In genomic region chr10:3901370-3901769, GRCh38 we compare ENCODE assay signal across 23 cellular contexts.
DNase-seq lines count a peak whose midpoint lies in the region; ATAC-seq lines count a peak whose summit lies in the region.
"Had no signal": no experiment of that assay in that cellular context is flagged by ENCODE, and none has a peak within 500 bp of the region (broad histone marks: within the 10 kb centered on the region; RNA-seq: fewer than 3 reads in every experiment).

No MANE protein-coding gene starts in this region.

- POLR2A ChIA-PET in CD8-positive, alpha-beta memory T cell (lab: Charles Lee): interaction anchor here (1.3 to 2.6 kb wide), 3 partner anchors 26 to 120 kb away, joined by 4 to 17 read pairs (median 6); partner anchors contain the start of gene KLF6
- POLR2A ChIA-PET in activated CD4-positive, alpha-beta memory T cell treated with anti-CD3 and anti-CD28 coated beads, Interleukin-2, amount 10 ng/mL, durations not matched to agents 7 days and 5 days (lab: Charles Lee): interaction anchor here (0.9 to 5.9 kb wide), 3 partner anchors 33 to 144 kb away, joined by 3 to 45 read pairs (median 3); partner anchors contain the start of gene KLF6

- H3K9me3 ChIP-seq in CD8-positive, alpha-beta memory T cell (ENCODE audit: low read length): no peaks in the 10 kb centered on the region
- H3K9me3 ChIP-seq: SJCRH30, upper lobe of right lung had no signal

- peaks cover 28% of the 10 kb centered on the region for H3K4me1 Mint-ChIP-seq in activated CD4-positive, alpha-beta T cell treated with anti-CD3 and anti-CD28 coated beads, Interleukin-2, amount 10 ng/mL, durations not matched to agents 24 days and 14 days
- H3K4me1 Mint-ChIP-seq in CD8-positive, alpha-beta memory T cell: peaks cover 20 to 31% (median 28%) of the 10 kb centered on the region in 3 donors
- peaks cover 32% of the 10 kb centered on the region for H3K4me1 Mint-ChIP-seq in activated CD4-positive, alpha-beta memory T cell treated with anti-CD3 and anti-CD28 coated beads, Interleukin-2, amount 10 ng/mL, durations not matched to agents 7 days and 5 days

- intact Hi-C loops in activated CD4-positive, alpha-beta T cell treated with anti-CD3 and anti-CD28 coated beads, Interleukin-2, amount 10 ng/mL, durations not matched to agents 24 days and 14 days (cut with micrococcal nuclease): no loop called here

- no peak for DNase-seq in activated CD4-positive, alpha-beta T cell treated with anti-CD3 and anti-CD28 coated beads, Interleukin-2, amount 10 ng/mL, durations not matched to agents 24 days and 14 days
- no peak for DNase-seq in activated CD4-positive, alpha-beta T cell treated with anti-CD3 and anti-CD28 coated beads for 4 hours
- no peak for DNase-seq in CD8-positive, alpha-beta memory T cell
- no peak for DNase-seq in activated CD4-positive, alpha-beta memory T cell treated with anti-CD3 and anti-CD28 coated beads, Interleukin-2, amount 10 ng/mL, durations not matched to agents 7 days and 5 days
- DNase-seq in glomerular visceral epithelial cell (ENCODE audit: extremely low spot score) (peak; percentile 34), AML-193 (lab: John Stamatoyannopoulos, UW) (no peak), AG20443 (ENCODE audit: low spot score) (no peak)
- DNase-seq: activated effector memory CD4-positive, alpha-beta T cell treated with Interleukin-2 at 50 U/mL for 16 hours; C1 segment of cervical spinal cord; cortex of kidney; heart left ventricle; left colon; mesendoderm; MG63; naive thymus-derived CD8-positive, alpha-beta T cell; NCI-H1417 treated with DMSO at 0.1 percent for 48 hours; NCI-H510A treated with DMSO at 0.1 percent for 48 hours; SJCRH30; stimulated activated CD4-positive, alpha-beta T cell treated with anti-CD3 and anti-CD28 coated beads, Interleukin-4, amount 100 ng/mL, for 24 hours; T-helper 2 cell; upper lobe of right lung had no signal

- H3K27me3 Mint-ChIP-seq in activated CD4-positive, alpha-beta T cell treated with anti-CD3 and anti-CD28 coated beads, Interleukin-2, amount 10 ng/mL, durations not matched to agents 24 days and 14 days: no peaks in the 10 kb centered on the region
- no peaks in the 10 kb centered on the region for H3K27me3 Mint-ChIP-seq in CD8-positive, alpha-beta memory T cell
- H3K27me3 Mint-ChIP-seq in activated CD4-positive, alpha-beta memory T cell treated with anti-CD3 and anti-CD28 coated beads, Interleukin-2, amount 10 ng/mL, durations not matched to agents 7 days and 5 days: no peaks in the 10 kb centered on the region
- H3K27me3 Mint-ChIP-seq: naive thymus-derived CD8-positive, alpha-beta T cell had no signal

- no peaks in the 10 kb centered on the region for H3K27me3 ChIP-seq in CD8-positive, alpha-beta memory T cell (ENCODE audit: insufficient read depth, low read length, poor library complexity, severe bottlenecking)
- H3K27me3 ChIP-seq: heart left ventricle, MG63, SJCRH30, upper lobe of right lung had no signal

- no peak overlapping the region for H3K27ac ChIP-seq in CD8-positive, alpha-beta memory T cell (ENCODE audit: low read depth, low read length)
- H3K27ac ChIP-seq: SJCRH30, upper lobe of right lung, VCaP had no signal

- no peak for ATAC-seq in HG03378 (IDR thresholded peaks at IDR 0.05; ENCODE audit: unreplicated experiment)
- ATAC-seq: left colon; naive thymus-derived CD8-positive, alpha-beta T cell; upper lobe of right lung had no signal

- H3K4me1 ChIP-seq in CD8-positive, alpha-beta memory T cell (ENCODE audit: insufficient read depth, low read length): peaks cover 12% of the 10 kb centered on the region
- H3K4me1 ChIP-seq: SJCRH30 had no signal

- no peak overlapping the region for H3K4me3 ChIP-seq in CD8-positive, alpha-beta memory T cell (ENCODE audit: low read length)
- H3K4me3 ChIP-seq: heart left ventricle, MG63, SJCRH30, upper lobe of right lung had no signal

- H3K36me3 ChIP-seq in CD8-positive, alpha-beta memory T cell (ENCODE audit: insufficient read depth, low read length): no peaks in the 10 kb centered on the region
- H3K36me3 ChIP-seq: heart left ventricle, MG63, SJCRH30, upper lobe of right lung had no signal

- peak overlapping the region; percentile 87 for H3K27ac Mint-ChIP-seq in activated CD4-positive, alpha-beta T cell treated with anti-CD3 and anti-CD28 coated beads, Interleukin-2, amount 10 ng/mL, durations not matched to agents 24 days and 14 days
- peak overlapping the region in 7 of 8 donors; percentile 50 to 89 (median 74) for H3K27ac Mint-ChIP-seq in CD8-positive, alpha-beta memory T cell
- H3K27ac Mint-ChIP-seq in activated CD4-positive, alpha-beta memory T cell treated with anti-CD3 and anti-CD28 coated beads, Interleukin-2, amount 10 ng/mL, durations not matched to agents 7 days and 5 days: peak overlapping the region; percentile 68

- no peaks in the 10 kb centered on the region for H3K36me3 Mint-ChIP-seq in activated CD4-positive, alpha-beta T cell treated with anti-CD3 and anti-CD28 coated beads, Interleukin-2, amount 10 ng/mL, durations not matched to agents 24 days and 14 days (ENCODE audit: low read depth)
- H3K36me3 Mint-ChIP-seq in CD8-positive, alpha-beta memory T cell: no peaks in the 10 kb centered on the region
- H3K36me3 Mint-ChIP-seq in activated CD4-positive, alpha-beta memory T cell treated with anti-CD3 and anti-CD28 coated beads, Interleukin-2, amount 10 ng/mL, durations not matched to agents 7 days and 5 days (ENCODE audit: low read depth): no peaks in the 10 kb centered on the region
- H3K36me3 Mint-ChIP-seq: naive thymus-derived CD8-positive, alpha-beta T cell had no signal

- CTCF ChIA-PET in CD8-positive, alpha-beta memory T cell (lab: Charles Lee): interaction anchor here (1.7 kb wide), 1 partner anchor 49 kb away, joined by 4 read pairs; no protein-coding TSS in a partner anchor
- CTCF ChIA-PET in activated CD4-positive, alpha-beta memory T cell treated with anti-CD3 and anti-CD28 coated beads, Interleukin-2, amount 10 ng/mL, durations not matched to agents 7 days and 5 days (lab: Charles Lee): no interaction called here

- no peak overlapping the region for H3K4me3 Mint-ChIP-seq in activated CD4-positive, alpha-beta T cell treated with anti-CD3 and anti-CD28 coated beads, Interleukin-2, amount 10 ng/mL, durations not matched to agents 24 days and 14 days
- H3K4me3 Mint-ChIP-seq in CD8-positive, alpha-beta memory T cell: peak overlapping the region in 2 of 7 donors; percentile 6 to 32
- H3K4me3 Mint-ChIP-seq in activated CD4-positive, alpha-beta memory T cell treated with anti-CD3 and anti-CD28 coated beads, Interleukin-2, amount 10 ng/mL, durations not matched to agents 7 days and 5 days: peak overlapping the region; percentile 6

- H3K9me3 Mint-ChIP-seq in activated CD4-positive, alpha-beta T cell treated with anti-CD3 and anti-CD28 coated beads, Interleukin-2, amount 10 ng/mL, durations not matched to agents 24 days and 14 days: no peaks in the 10 kb centered on the region
- no peaks in the 10 kb centered on the region for H3K9me3 Mint-ChIP-seq in CD8-positive, alpha-beta memory T cell
- no peaks in the 10 kb centered on the region for H3K9me3 Mint-ChIP-seq in activated CD4-positive, alpha-beta memory T cell treated with anti-CD3 and anti-CD28 coated beads, Interleukin-2, amount 10 ng/mL, durations not matched to agents 7 days and 5 days
